Comparison of ENCODE assay signal across 1 cellular context in genomic region chr11:78319453-78319955, GRCh38.
TF ChIP-seq lines count a peak whose summit lies in the region.

No MANE protein-coding gene starts in this region.

TF ChIP-seq in GM23338, 12 proteins besides CTCF, POLR2A, EP300 and RAD21 (continued from another document):
- TF ChIP-seq, protein P1, sequence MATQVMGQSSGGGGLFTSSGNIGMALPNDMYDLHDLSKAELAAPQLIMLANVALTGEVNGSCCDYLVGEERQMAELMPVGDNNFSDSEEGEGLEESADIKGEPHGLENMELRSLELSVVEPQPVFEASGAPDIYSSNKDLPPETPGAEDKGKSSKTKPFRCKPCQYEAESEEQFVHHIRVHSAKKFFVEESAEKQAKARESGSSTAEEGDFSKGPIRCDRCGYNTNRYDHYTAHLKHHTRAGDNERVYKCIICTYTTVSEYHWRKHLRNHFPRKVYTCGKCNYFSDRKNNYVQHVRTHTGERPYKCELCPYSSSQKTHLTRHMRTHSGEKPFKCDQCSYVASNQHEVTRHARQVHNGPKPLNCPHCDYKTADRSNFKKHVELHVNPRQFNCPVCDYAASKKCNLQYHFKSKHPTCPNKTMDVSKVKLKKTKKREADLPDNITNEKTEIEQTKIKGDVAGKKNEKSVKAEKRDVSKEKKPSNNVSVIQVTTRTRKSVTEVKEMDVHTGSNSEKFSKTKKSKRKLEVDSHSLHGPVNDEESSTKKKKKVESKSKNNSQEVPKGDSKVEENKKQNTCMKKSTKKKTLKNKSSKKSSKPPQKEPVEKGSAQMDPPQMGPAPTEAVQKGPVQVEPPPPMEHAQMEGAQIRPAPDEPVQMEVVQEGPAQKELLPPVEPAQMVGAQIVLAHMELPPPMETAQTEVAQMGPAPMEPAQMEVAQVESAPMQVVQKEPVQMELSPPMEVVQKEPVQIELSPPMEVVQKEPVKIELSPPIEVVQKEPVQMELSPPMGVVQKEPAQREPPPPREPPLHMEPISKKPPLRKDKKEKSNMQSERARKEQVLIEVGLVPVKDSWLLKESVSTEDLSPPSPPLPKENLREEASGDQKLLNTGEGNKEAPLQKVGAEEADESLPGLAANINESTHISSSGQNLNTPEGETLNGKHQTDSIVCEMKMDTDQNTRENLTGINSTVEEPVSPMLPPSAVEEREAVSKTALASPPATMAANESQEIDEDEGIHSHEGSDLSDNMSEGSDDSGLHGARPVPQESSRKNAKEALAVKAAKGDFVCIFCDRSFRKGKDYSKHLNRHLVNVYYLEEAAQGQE (IDR thresholded peaks at IDR 0.05; ENCODE audit: unreplicated experiment) = no peak
- no peak for TF ChIP-seq ZNF114 (CRISPR knock-in tag; IDR thresholded peaks at IDR 0.05)
- no peak for TF ChIP-seq ZNF331 (CRISPR knock-in tag; IDR thresholded peaks at IDR 0.05; ENCODE audit: low read depth)
- no peak for TF ChIP-seq CREB1 (CRISPR knock-in tag; IDR thresholded peaks at IDR 0.05; ENCODE audit: low read depth)
- TF ChIP-seq POLR2AphosphoS5 (IDR thresholded peaks at IDR 0.05; ENCODE audit: low read depth) = no peak
- TF ChIP-seq EZH2 (IDR thresholded peaks at IDR 0.05; ENCODE audit: low read depth, unreplicated experiment) = no peak
- no peak for TF ChIP-seq EZH2phosphoT487 (IDR thresholded peaks at IDR 0.05; ENCODE audit: unreplicated experiment)
